Comparison of ENCODE assay signal across 16 cellular contexts in genomic region chr3:58064923-58065638, GRCh38. TPM values are rescaled to one million over a fixed set of nuclear protein-coding genes. Genes with fewer than 3 reads are reported as not detected.
DNase-seq lines count a peak whose midpoint lies in the region; ATAC-seq, FAIRE-seq and TF ChIP-seq lines count a peak whose summit lies in the region.
"Had no signal": no experiment of that assay in that cellular context is flagged by ENCODE, and none has a peak within 500 bp of the region (broad histone marks: within the 10 kb centered on the region; RNA-seq: fewer than 3 reads in every experiment).

No MANE protein-coding gene starts in this region.

- H3K4me1 Mint-ChIP-seq in astrocyte (ENCODE audit: low read depth, unreplicated experiment): peaks cover 73% of the 10 kb centered on the region
- peaks cover 66% of the 10 kb centered on the region for H3K4me1 Mint-ChIP-seq in mesothelial cell of epicardium

- peaks cover 92% of the 10 kb centered on the region for H3K79me2 ChIP-seq in astrocyte (ENCODE audit: insufficient read depth, low read length)

- H3K27me3 ChIP-seq in astrocyte (ENCODE audit: insufficient read depth, low read length): no peaks in the 10 kb centered on the region
- no peaks in the 10 kb centered on the region for H3K27me3 ChIP-seq in thoracic aorta (replicated peaks; ENCODE audit: insufficient read depth)
- H3K27me3 ChIP-seq: gastrocnemius medialis had no signal

- H3K27ac ChIP-seq in astrocyte (ENCODE audit: low read depth, low read length) (peak overlapping the region; percentile 45), thoracic aorta (peak overlapping the region; percentile 80 to 87)
- H3K27ac ChIP-seq: gastrocnemius medialis had no signal

- ATAC-seq in thoracic aorta (ENCODE audit: insufficient number of reproducible peaks, low FRiP score, low read depth) (no peak), HG02938 (IDR thresholded peaks at IDR 0.05; ENCODE audit: unreplicated experiment) (no peak)
- ATAC-seq: gastrocnemius medialis, mucosa of descending colon, T-cell had no signal

- H3K27me3 Mint-ChIP-seq in astrocyte (ENCODE audit: low read depth, unreplicated experiment) (no peaks in the 10 kb centered on the region), mesothelial cell of epicardium (ENCODE audit: low read depth) (no peaks in the 10 kb centered on the region)
- H3K27me3 Mint-ChIP-seq: CD8-positive, alpha-beta memory T cell; T-cell had no signal

- H3K9me3 Mint-ChIP-seq in astrocyte (ENCODE audit: unreplicated experiment) (no peaks in the 10 kb centered on the region), mesothelial cell of epicardium (no peaks in the 10 kb centered on the region)
- H3K9me3 Mint-ChIP-seq: CD8-positive, alpha-beta memory T cell; T-cell had no signal

- TF ChIP-seq CTCF in astrocyte (IDR thresholded peaks at IDR 0.05; ENCODE audit: insufficient read depth, low read depth, low read length) (no peak), mesothelial cell of epicardium (IDR thresholded peaks at IDR 0.05; ENCODE audit: unreplicated experiment) (no peak), thoracic aorta (IDR thresholded peaks at IDR 0.05) (no peak), GM20000 (IDR thresholded peaks at IDR 0.05; ENCODE audit: extremely low read depth, missing control alignments) (no peak)

- H3K9me3 ChIP-seq in astrocyte (ENCODE audit: insufficient read depth, low read depth, low read length): no peaks in the 10 kb centered on the region
- no peaks in the 10 kb centered on the region for H3K9me3 ChIP-seq in thoracic aorta
- H3K9me3 ChIP-seq: gastrocnemius medialis, mucosa of descending colon had no signal

- H4K20me1 ChIP-seq in astrocyte (ENCODE audit: insufficient read depth, low read length): peaks cover 58% of the 10 kb centered on the region

- H3K36me3 Mint-ChIP-seq in astrocyte (ENCODE audit: low read depth, unreplicated experiment) (peaks cover 6% of the 10 kb centered on the region), mesothelial cell of epicardium (no peaks in the 10 kb centered on the region)
- H3K36me3 Mint-ChIP-seq: T-cell had no signal

- FAIRE-seq in astrocyte (lab: Jason Lieb, UNC): no peak
- FAIRE-seq: G401.6, islet of Langerhans had no signal

- no peak overlapping the region for H2AFZ ChIP-seq in astrocyte (ENCODE audit: low read depth, low read length)

- peak overlapping the region; percentile 14 for H3K4me3 Mint-ChIP-seq in astrocyte (ENCODE audit: unreplicated experiment)
- H3K4me3 Mint-ChIP-seq in mesothelial cell of epicardium: no peak overlapping the region
- H3K4me3 Mint-ChIP-seq: CD8-positive, alpha-beta memory T cell; T-cell had no signal

- peak overlapping the region; percentile 26 for H3K4me2 ChIP-seq in astrocyte (ENCODE audit: low read length)

- DNase-seq in activated CD4-positive, alpha-beta T cell treated with anti-CD3 and anti-CD28 coated beads for 48 hours: peak; percentile 13
- DNase-seq in activated CD4-positive, alpha-beta T cell treated with anti-CD3 and anti-CD28 coated beads, Interleukin-2, amount 50 U/mL, for 4 hours: no peak
- no peak for DNase-seq in astrocyte (ENCODE audit: low read depth)
- no peak for DNase-seq in mesothelial cell of epicardium (ENCODE audit: low spot score in 2 of 2, unreplicated experiment in 2 of 2)
- DNase-seq in thoracic aorta (ENCODE audit: low spot score): no peak
- no peak for DNase-seq in NCI-H526 treated with DMSO at 0.1 percent for 48 hours (lab: John Stamatoyannopoulos, UW)
- DNase-seq in GM20000 (ENCODE audit: low spot score): no peak
- DNase-seq: CD8-positive, alpha-beta memory T cell; effector memory CD4-positive, alpha-beta T cell; gastrocnemius medialis; mucosa of descending colon; NCI-H446; T-cell had no signal

- H3K9ac ChIP-seq in astrocyte (ENCODE audit: low read length): peak overlapping the region; percentile 40

- H3K4me1 ChIP-seq in astrocyte (ENCODE audit: insufficient read depth, low read length) (peaks cover 47% of the 10 kb centered on the region), thoracic aorta (ENCODE audit: control insufficient read depth in 1 of 2, low read depth in 2 of 2) (peaks cover 31 to 96% of the 10 kb centered on the region in 2 donors)

- no peaks in the 10 kb centered on the region for H3K36me3 ChIP-seq in astrocyte (ENCODE audit: insufficient read depth, low read length)
- H3K36me3 ChIP-seq in thoracic aorta: no peaks in the 10 kb centered on the region
- H3K36me3 ChIP-seq: gastrocnemius medialis had no signal

- H3K4me3 ChIP-seq in astrocyte (ENCODE audit: insufficient read depth, low read depth, low read length) (no peak overlapping the region), thoracic aorta (no peak overlapping the region)
- H3K4me3 ChIP-seq: gastrocnemius medialis, mucosa of descending colon had no signal

- peak overlapping the region; percentile 69 for H3K27ac Mint-ChIP-seq in astrocyte (ENCODE audit: unreplicated experiment)
- peak overlapping the region; percentile 86 for H3K27ac Mint-ChIP-seq in mesothelial cell of epicardium
- H3K27ac Mint-ChIP-seq: T-cell had no signal

RNA-seq across cellular contexts. Expression of gene FLNB, which starts 56.9 kb away (rescaled TPM):
- total RNA-seq in astrocyte (434 and 521 TPM in 2 replicates), mesothelial cell of epicardium (173 to 190 TPM (median 177 TPM) in 3 replicates), thoracic aorta (100 to 1,000 TPM in 1 of 2 donors, 10 to 100 TPM in 1; 96.9 to 139 TPM)
